In genomic region chr2:112472547-112473263, GRCh38 we compare ENCODE assay signal across 20 cellular contexts. TPM values are rescaled to one million over a fixed set of nuclear protein-coding genes. Genes with fewer than 3 reads are reported as not detected.
A peak's percentile ranks its signal among the peaks of the same experiment; 100 is the strongest.
DNase-seq lines count a peak whose midpoint lies in the region; ATAC-seq and TF ChIP-seq lines count a peak whose summit lies in the region.
"Had no signal": no experiment of that assay in that cellular context is flagged by ENCODE, and none has a peak within 500 bp of the region (broad histone marks: within the 10 kb centered on the region; RNA-seq: fewer than 3 reads in every experiment).

No MANE protein-coding gene starts in this region.

- H3K36me3 Mint-ChIP-seq in activated naive CD4-positive, alpha-beta T cell treated with anti-CD3 and anti-CD28 coated beads, Interleukin-2, amount 50 U/mL, for 72 hours, result no peaks in the 10 kb centered on the region
- no peaks in the 10 kb centered on the region for H3K36me3 Mint-ChIP-seq in activated naive CD4-positive, alpha-beta T cell treated with anti-CD3 and anti-CD28 coated beads, Interleukin-2, amount 10 ng/mL, durations not matched to agents 7 days and 5 days
- H3K36me3 Mint-ChIP-seq in progenitor cell of endocrine pancreas (ENCODE audit: insufficient read depth), result no peaks in the 10 kb centered on the region

- peak; percentile 37 to 41 for ATAC-seq in activated naive CD4-positive, alpha-beta T cell treated with anti-CD3 and anti-CD28 coated beads, Interleukin-2, amount 50 U/mL, for 72 hours
- no peak for ATAC-seq in GM18870 (IDR thresholded peaks at IDR 0.05; ENCODE audit: unreplicated experiment)
- ATAC-seq: GM23338 had no signal

- no peaks in the 10 kb centered on the region for H3K4me1 ChIP-seq in esophagus muscularis mucosa
- H3K4me1 ChIP-seq: BE2C, HAP-1, SJSA1 had no signal

- no peak for TF ChIP-seq CTCF in GM10266 (IDR thresholded peaks at IDR 0.05; ENCODE audit: control insufficient read depth, insufficient read depth, low read depth, missing control alignments)
- TF ChIP-seq CTCF in GM13977 (IDR thresholded peaks at IDR 0.05; ENCODE audit: extremely low read depth, insufficient read depth, missing control alignments), result no peak
- TF ChIP-seq CTCF in esophagus muscularis mucosa (IDR thresholded peaks at IDR 0.05), result no peak
- TF ChIP-seq CTCF in progenitor cell of endocrine pancreas (IDR thresholded peaks at IDR 0.05; ENCODE audit: unreplicated experiment), result no peak

- no peak for TF ChIP-seq EP300 in esophagus muscularis mucosa (IDR thresholded peaks at IDR 0.05)

- H3K27ac ChIP-seq in esophagus muscularis mucosa (replicated peaks in 1 of 4), result no peak overlapping the region
- H3K27ac ChIP-seq: SJSA1 had no signal

- no peak for DNase-seq in activated naive CD4-positive, alpha-beta T cell treated with anti-CD3 and anti-CD28 coated beads, Interleukin-2, amount 50 U/mL, for 72 hours (ENCODE audit: low spot score in 2 of 2)
- no peak for DNase-seq in activated naive CD4-positive, alpha-beta T cell treated with anti-CD3 and anti-CD28 coated beads, Interleukin-2, amount 10 ng/mL, durations not matched to agents 7 days and 5 days
- DNase-seq in GM10266 (ENCODE audit: extremely low spot score) (peak; percentile 39), GM13977 (ENCODE audit: low spot score) (peak; percentile 39), esophagus muscularis mucosa (ENCODE audit: extremely low spot score) (peak; percentile 84), progenitor cell of endocrine pancreas (ENCODE audit: low spot score, unreplicated experiment) (no peak)
- DNase-seq: BE2C, DMS53, GDM1, Kasumi-1, NCI-H1694, NCI-H2081, NCI-H2171, NCI-H345, NCI-H524, OCI-M1 had no signal

- in situ Hi-C loops in GM13977 (cut with MboI; ENCODE audit: low pct_unique_long_range_greater_than_20kb, low sequenced_read_pairs, unreplicated experiment), result no loop called here

- CTCF ChIA-PET in activated naive CD4-positive, alpha-beta T cell treated with anti-CD3 and anti-CD28 coated beads, Interleukin-2, amount 10 ng/mL, durations not matched to agents 7 days and 5 days (lab: Charles Lee), result interaction anchor here (1.2 kb wide), 1 partner anchor 351 kb away, joined by 4 read pairs; no protein-coding TSS in a partner anchor

- no peaks in the 10 kb centered on the region for H3K9me3 Mint-ChIP-seq in activated naive CD4-positive, alpha-beta T cell treated with anti-CD3 and anti-CD28 coated beads, Interleukin-2, amount 50 U/mL, for 72 hours
- no peaks in the 10 kb centered on the region for H3K9me3 Mint-ChIP-seq in activated naive CD4-positive, alpha-beta T cell treated with anti-CD3 and anti-CD28 coated beads, Interleukin-2, amount 10 ng/mL, durations not matched to agents 7 days and 5 days
- H3K9me3 Mint-ChIP-seq in progenitor cell of endocrine pancreas (ENCODE audit: low read depth), result peaks cover 9% of the 10 kb centered on the region
- H3K9me3 Mint-ChIP-seq: GM23338 had no signal

- peaks cover 18% of the 10 kb centered on the region for H3K27me3 Mint-ChIP-seq in activated naive CD4-positive, alpha-beta T cell treated with anti-CD3 and anti-CD28 coated beads, Interleukin-2, amount 10 ng/mL, durations not matched to agents 7 days and 5 days
- H3K27me3 Mint-ChIP-seq in progenitor cell of endocrine pancreas, result peaks cover 4% of the 10 kb centered on the region

- H3K36me3 ChIP-seq in esophagus muscularis mucosa, result no peaks in the 10 kb centered on the region
- H3K36me3 ChIP-seq: BE2C, HAP-1, SJSA1 had no signal

- 87% methylated on average over 6 of the region's 6 CpGs for WGBS in esophagus muscularis mucosa

- H3K27ac Mint-ChIP-seq in activated naive CD4-positive, alpha-beta T cell treated with anti-CD3 and anti-CD28 coated beads, Interleukin-2, amount 50 U/mL, for 72 hours, result no peak overlapping the region
- H3K27ac Mint-ChIP-seq in activated naive CD4-positive, alpha-beta T cell treated with anti-CD3 and anti-CD28 coated beads, Interleukin-2, amount 10 ng/mL, durations not matched to agents 7 days and 5 days, result no peak overlapping the region
- no peak overlapping the region for H3K27ac Mint-ChIP-seq in progenitor cell of endocrine pancreas
- H3K27ac Mint-ChIP-seq: GM23338 had no signal

- H3K4me3 Mint-ChIP-seq in activated naive CD4-positive, alpha-beta T cell treated with anti-CD3 and anti-CD28 coated beads, Interleukin-2, amount 10 ng/mL, durations not matched to agents 7 days and 5 days, result no peak overlapping the region
- no peak overlapping the region for H3K4me3 Mint-ChIP-seq in progenitor cell of endocrine pancreas (ENCODE audit: low read depth)
- H3K4me3 Mint-ChIP-seq: GM23338 had no signal

- H3K4me1 Mint-ChIP-seq in activated naive CD4-positive, alpha-beta T cell treated with anti-CD3 and anti-CD28 coated beads, Interleukin-2, amount 10 ng/mL, durations not matched to agents 7 days and 5 days, result no peaks in the 10 kb centered on the region
- no peaks in the 10 kb centered on the region for H3K4me1 Mint-ChIP-seq in progenitor cell of endocrine pancreas (ENCODE audit: low read depth)
- H3K4me1 Mint-ChIP-seq: GM23338 had no signal

- intact Hi-C loops in esophagus muscularis mucosa (cut with DNase I), result no loop called here

- TF ChIP-seq POLR2A in esophagus muscularis mucosa (IDR thresholded peaks at IDR 0.05; ENCODE audit: low read depth), result no peak

- no peaks in the 10 kb centered on the region for H3K9me3 ChIP-seq in esophagus muscularis mucosa
- H3K9me3 ChIP-seq: BE2C, HAP-1, SJSA1 had no signal

- H3K4me3 ChIP-seq in esophagus muscularis mucosa, result no peak overlapping the region
- H3K4me3 ChIP-seq: GM23338, HAP-1, SJSA1 had no signal

- H3K27me3 ChIP-seq in esophagus muscularis mucosa, result no peaks in the 10 kb centered on the region
- H3K27me3 ChIP-seq: BE2C had no signal

RNA-seq across cellular contexts. Expression of gene TTL, which starts 9.3 kb away (rescaled TPM):
- total RNA-seq in activated naive CD4-positive, alpha-beta T cell treated with anti-CD3 and anti-CD28 coated beads, Interleukin-2, amount 50 U/mL, for 72 hours, result 10 to 100 TPM; 21.0 to 27.1 TPM
- 10 to 100 TPM; 25.8 to 29.2 (median 27.3) TPM for total RNA-seq in esophagus muscularis mucosa
- 35.9 and 37.0 TPM in 2 replicates for total RNA-seq in progenitor cell of endocrine pancreas

RNA-seq across cellular contexts. Expression of gene RGPD8, which starts 39.3 kb away (rescaled TPM):
- 10 to 100 TPM in 1 of 2 donors, 1 to 10 TPM in 1; 7.4 to 16.1 TPM for total RNA-seq in activated naive CD4-positive, alpha-beta T cell treated with anti-CD3 and anti-CD28 coated beads, Interleukin-2, amount 50 U/mL, for 72 hours
- 10 to 100 TPM; 11.6 to 24.5 (median 15.3) TPM for total RNA-seq in esophagus muscularis mucosa
- total RNA-seq in progenitor cell of endocrine pancreas, result 11.3 and 13.3 TPM in 2 replicates

Comparison
In these comparisons a context has a peak if more than half of its experiments do, and no peak if none do; other contexts are left out.
1. DNase-seq: peak in GM10266 (single experiment), GM13977 (single experiment) and esophagus muscularis mucosa (single experiment); none in activated naive CD4-positive, alpha-beta T cell treated with anti-CD3 and anti-CD28 coated beads, Interleukin-2, amount 50 U/mL, for 72 hours (0 of 2), activated naive CD4-positive, alpha-beta T cell treated with anti-CD3 and anti-CD28 coated beads, Interleukin-2, amount 10 ng/mL, durations not matched to agents 7 days and 5 days (single experiment) and progenitor cell of endocrine pancreas (single experiment).